In genomic region chr11:12813371-12814225, GRCh38 we compare ENCODE assay signal across 13 cellular contexts.
DNase-seq lines count a peak whose midpoint lies in the region; ATAC-seq and TF ChIP-seq lines count a peak whose summit lies in the region.
"Had no signal": no experiment of that assay in that cellular context is flagged by ENCODE, and none has a peak within 500 bp of the region (broad histone marks: within the 10 kb centered on the region; RNA-seq: fewer than 3 reads in every experiment).

No MANE protein-coding gene starts in this region.

- DNase-seq in T-helper 2 cell treated with Interferon-gamma antibody and Interleukin-4, amounts not matched to agents 5 μg/mL and 100 μg/mL, for 36 hours (ENCODE audit: low spot score): no peak
- DNase-seq in T-helper 2 cell (no peak), esophagus muscularis mucosa (ENCODE audit: extremely low spot score) (no peak), uterus (peak; percentile 71 to 81)
- DNase-seq: ACHN; activated B cell treated with CpG ODN at 0.5 μM for 24 hours; naive B cell; stimulated activated CD8-positive, alpha-beta memory T cell treated with anti-CD3 and anti-CD28 coated beads, Interleukin-4, amount 100 ng/mL, for 48 hours had no signal

- H3K4me3 ChIP-seq in esophagus muscularis mucosa (no peak overlapping the region), mucosa of rectum (ENCODE audit: low read length in 2 of 2) (no peak overlapping the region), uterus (no peak overlapping the region)
- H3K4me3 ChIP-seq: GM12878 had no signal

- no peaks in the 10 kb centered on the region for H3K36me3 Mint-ChIP-seq in T-helper 2 cell treated with Interferon-gamma antibody and Interleukin-4, amounts not matched to agents 5 μg/mL and 100 μg/mL, for 36 hours (ENCODE audit: low read depth)
- H3K36me3 Mint-ChIP-seq: naive B cell had no signal

- ATAC-seq in HG02642 (IDR thresholded peaks at IDR 0.05; ENCODE audit: poor library complexity, unreplicated experiment): no peak
- no peak for ATAC-seq in HG03457 (IDR thresholded peaks at IDR 0.05; ENCODE audit: unreplicated experiment)
- ATAC-seq in GM18520 (IDR thresholded peaks at IDR 0.05; ENCODE audit: unreplicated experiment): no peak
- ATAC-seq: GM12878 had no signal

- TF ChIP-seq POLR2A in esophagus muscularis mucosa (IDR thresholded peaks at IDR 0.05; ENCODE audit: low read depth) (no peak), uterus (IDR thresholded peaks at IDR 0.05) (no peak)

- no peak for TF ChIP-seq EP300 in esophagus muscularis mucosa (IDR thresholded peaks at IDR 0.05)

- peak overlapping the region; percentile 57 for H3K4me3 Mint-ChIP-seq in T-helper 2 cell treated with Interferon-gamma antibody and Interleukin-4, amounts not matched to agents 5 μg/mL and 100 μg/mL, for 36 hours
- H3K4me3 Mint-ChIP-seq: activated B cell treated with CpG ODN at 0.5 μM for 24 hours, naive B cell had no signal

- H3K27me3 ChIP-seq in esophagus muscularis mucosa: no peaks in the 10 kb centered on the region
- no peaks in the 10 kb centered on the region for H3K27me3 ChIP-seq in mucosa of rectum (ENCODE audit: control insufficient read depth in 2 of 2, insufficient read depth in 2 of 2, low read length in 2 of 2)
- no peaks in the 10 kb centered on the region for H3K27me3 ChIP-seq in uterus

- peaks cover 50% of the 10 kb centered on the region for H3K4me1 Mint-ChIP-seq in T-helper 2 cell treated with Interferon-gamma antibody and Interleukin-4, amounts not matched to agents 5 μg/mL and 100 μg/mL, for 36 hours (ENCODE audit: low read depth)
- H3K4me1 Mint-ChIP-seq: activated B cell treated with CpG ODN at 0.5 μM for 24 hours, naive B cell had no signal

- H3K27ac Mint-ChIP-seq in T-helper 2 cell treated with Interferon-gamma antibody and Interleukin-4, amounts not matched to agents 5 μg/mL and 100 μg/mL, for 36 hours: no peak overlapping the region
- H3K27ac Mint-ChIP-seq: activated B cell treated with CpG ODN at 0.5 μM for 24 hours, naive B cell had no signal

- intact Hi-C loops in esophagus muscularis mucosa (cut with DNase I): no loop called here
- intact Hi-C loops in uterus (cut with DNase I; ENCODE audit: low total_unique reads): loop anchor here (5.0 kb wide), 1 partner anchor 136 kb away; no protein-coding TSS in a partner anchor

- H3K9me3 ChIP-seq in esophagus muscularis mucosa (no peaks in the 10 kb centered on the region), mucosa of rectum (ENCODE audit: control insufficient read depth in 2 of 2, low read length in 2 of 2) (no peaks in the 10 kb centered on the region), uterus (no peaks in the 10 kb centered on the region)

- peaks cover 34% of the 10 kb centered on the region for H3K27me3 Mint-ChIP-seq in T-helper 2 cell treated with Interferon-gamma antibody and Interleukin-4, amounts not matched to agents 5 μg/mL and 100 μg/mL, for 36 hours (ENCODE audit: low read depth)

- H3K27ac ChIP-seq in esophagus muscularis mucosa (replicated peaks in 1 of 4): peak overlapping the region; percentile 59 to 75 (median 72)
- H3K27ac ChIP-seq in mucosa of rectum (ENCODE audit: low read depth in 2 of 2, low read length in 2 of 2): peak overlapping the region; percentile 35 to 59
- peak overlapping the region; percentile 83 to 85 for H3K27ac ChIP-seq in uterus

- no peak for TF ChIP-seq CTCF in esophagus muscularis mucosa (IDR thresholded peaks at IDR 0.05)
- no peak for TF ChIP-seq CTCF in uterus (IDR thresholded peaks at IDR 0.05)

- H3K36me3 ChIP-seq in esophagus muscularis mucosa: no peaks in the 10 kb centered on the region
- no peaks in the 10 kb centered on the region for H3K36me3 ChIP-seq in mucosa of rectum (ENCODE audit: control insufficient read depth in 2 of 2, insufficient read depth in 2 of 2, low read length in 2 of 2)
- no peaks in the 10 kb centered on the region for H3K36me3 ChIP-seq in uterus

- H3K9me3 Mint-ChIP-seq in T-helper 2 cell treated with Interferon-gamma antibody and Interleukin-4, amounts not matched to agents 5 μg/mL and 100 μg/mL, for 36 hours: no peaks in the 10 kb centered on the region
- H3K9me3 Mint-ChIP-seq: activated B cell treated with CpG ODN at 0.5 μM for 24 hours had no signal

- H3K4me1 ChIP-seq in esophagus muscularis mucosa (peaks cover 46 to 78% (median 59%) of the 10 kb centered on the region in 4 donors), mucosa of rectum (ENCODE audit: control insufficient read depth in 2 of 2, insufficient read depth in 2 of 2, low read length in 2 of 2) (peaks cover 8 to 10% of the 10 kb centered on the region in 2 donors), uterus (peaks cover 6 to 19% of the 10 kb centered on the region in 2 donors)

- WGBS in esophagus muscularis mucosa: 41% methylated on average over 7 of the region's 9 CpGs

- no peak overlapping the region for H3K9ac ChIP-seq in mucosa of rectum (ENCODE audit: low read depth in 1 of 2, low read length in 2 of 2)

Comparison
In these comparisons a context has a peak if more than half of its experiments do, and no peak if none do; other contexts are left out.
1. DNase-seq: peak in uterus (2 of 2); none in T-helper 2 cell treated with Interferon-gamma antibody and Interleukin-4, amounts not matched to agents 5 μg/mL and 100 μg/mL, for 36 hours (single experiment), T-helper 2 cell (0 of 5) and esophagus muscularis mucosa (single experiment).
2. Peak in every context shown above with its lines, with median percentiles within 50 percentile points of each other: H3K27ac ChIP-seq.